In genomic region chr16:56930516-56931252, GRCh38 we compare ENCODE assay signal across 7 cellular contexts. TPM values are rescaled to one million over a fixed set of nuclear protein-coding genes. Genes with fewer than 3 reads are reported as not detected.
A peak's percentile ranks its signal among the peaks of the same experiment; 100 is the strongest.
DNase-seq lines count a peak whose midpoint lies in the region; ATAC-seq, FAIRE-seq and TF ChIP-seq lines count a peak whose summit lies in the region.

No MANE protein-coding gene starts in this region.

- 83% methylated on average over 14 of the region's 14 CpGs; no CpG with 5 or more reads in 1 of the 2 experiments for WGBS in H1 (ENCODE audit: extremely low coverage in 1 of 2, insufficient coverage in 1 of 2, insufficient read length in 1 of 2, insufficient replicate concordance in 2 of 2, low coverage in 1 of 2, low lambda C conversion rate in 2 of 2, missing lambda C conversion rate in 1 of 2), 2 experiments

- H2AK5ac ChIP-seq in H1 (ENCODE audit: low read depth, low read length), result no peak overlapping the region; the same call in 1 of the 2 replicates

- no peak overlapping the region for H3K14ac ChIP-seq in H1 (ENCODE audit: insufficient read length)

- H3K4me3 ChIP-seq in HEK293 (ENCODE audit: low read depth, low read length), result no peak overlapping the region
- H3K4me3 ChIP-seq in H1 (ENCODE audit: extremely low read depth in 1 of 4, insufficient read depth in 2 of 4, low read depth in 3 of 4, low read length in 4 of 4), result 0 out of 8 replicates have a peak overlapping the region, but pooled peaks of 1 of the 4 experiments have one; percentile 89
- H3K4me3 ChIP-seq in skin epidermis, result no peak overlapping the region

- no peak overlapping the region for H3K18ac ChIP-seq in H1 (ENCODE audit: extremely low read depth, low read length)

- H3K23ac ChIP-seq in H1 (ENCODE audit: insufficient read length), result no peak overlapping the region

- H3K9me3 ChIP-seq in HEK293 (ENCODE audit: control insufficient read depth, insufficient read depth, low read depth, low read length), result no peaks in the 10 kb centered on the region
- H3K9me3 ChIP-seq in H1 (ENCODE audit: insufficient read depth in 2 of 2, low read depth in 1 of 2, low read length in 1 of 2), result no peaks in the 10 kb centered on the region

- H3K4ac ChIP-seq in H1 (replicated peaks; ENCODE audit: insufficient read length, low read depth, low read length), result no peak overlapping the region

- H3K9ac ChIP-seq in H1 (replicated peaks in 1 of 4; ENCODE audit: extremely low read depth in 1 of 4, low read depth in 3 of 4, low read length in 3 of 4), result no peak overlapping the region

- CTCF ChIA-PET in HEK293 (lab: Yijun Ruan, JAX), result interaction anchor here (0.6 to 1.1 kb wide), 3 partner anchors 64 to 322 kb away, joined by 3 to 4 read pairs (median 3); no protein-coding TSS in a partner anchor
- CTCF ChIA-PET in H1 (lab: Charles Lee; ENCODE audit: partially characterized antibody), result interaction anchor here (1.1 to 6.7 kb wide), 6 partner anchors 10 to 82 kb away, joined by 3 to 32 read pairs (median 4); no protein-coding TSS in a partner anchor

- peak overlapping the region; percentile 77; the same call in 1 of the 2 replicates for H2AFZ ChIP-seq in H1 (ENCODE audit: low read length)

- H4K8ac ChIP-seq in H1 (ENCODE audit: extremely low read depth, insufficient read depth, low read length), result peak overlapping the region; percentile 51

- H3K27ac ChIP-seq in HEK293 (ENCODE audit: extremely low read depth, low read depth, low read length) (peak overlapping the region; percentile 56; the same call in 1 of the 2 replicates), H1 (ENCODE audit: low read depth, low read length) (no peak overlapping the region), skin epidermis (peak overlapping the region in 14 of 21 experiments; percentile 95 to 100 (median 98))

- TF ChIP-seq CTCF in HEK293 (tag by site-specific recombination; IDR thresholded peaks at IDR 0.05) (no peak), H1 (IDR thresholded peaks at IDR 0.05; ENCODE audit: control extremely low read depth in 1 of 3, insufficient read depth in 1 of 3, low read depth in 1 of 3, low read length in 3 of 3) (no peak)

- no peak for ATAC-seq in HG03280 (IDR thresholded peaks at IDR 0.05; ENCODE audit: unreplicated experiment)
- no peak for ATAC-seq in HG02885 (IDR thresholded peaks at IDR 0.05; ENCODE audit: poor library complexity, unreplicated experiment)
- no peak for ATAC-seq in HG03039 (IDR thresholded peaks at IDR 0.05; ENCODE audit: unreplicated experiment)

- no peak overlapping the region for H2BK120ac ChIP-seq in H1 (replicated peaks; ENCODE audit: low read depth, low read length)

- no peak for TF ChIP-seq EP300 in H1 (IDR thresholded peaks at IDR 0.05; ENCODE audit: borderline replicate concordance in 1 of 2, low read depth in 2 of 2, low read length in 2 of 2)

- no peak overlapping the region for H3K56ac ChIP-seq in H1 (replicated peaks; ENCODE audit: insufficient read length, low read depth, low read length)

- peaks cover 0 to 30% of the 10 kb centered on the region in 2 experiments; a peak in 2 of 4 replicates for H3K79me2 ChIP-seq in H1 (ENCODE audit: control insufficient read depth in 1 of 2, insufficient read depth in 2 of 2, low read length in 2 of 2)

- DNase-seq in NCI-H69 (lab: John Stamatoyannopoulos, UW) (peak; percentile 54), H1 (ENCODE audit: low read depth in 1 of 2, low spot score in 2 of 2) (no peak)

- H2BK15ac ChIP-seq in H1 (ENCODE audit: low read length), result 0 out of 2 replicates have a peak overlapping the region, but pooled peaks have one; percentile 8

- H4K91ac ChIP-seq in H1 (replicated peaks; ENCODE audit: insufficient read length, low read length), result no peak overlapping the region

- TF ChIP-seq POLR2A in H1 (IDR thresholded peaks at IDR 0.05; ENCODE audit: control extremely low read depth in 1 of 2, low read depth in 2 of 2, low read length in 2 of 2), result no peak

- no peak overlapping the region for H2BK5ac ChIP-seq in H1 (ENCODE audit: low read depth, low read length)

- no peaks in the 10 kb centered on the region for H3K27me3 ChIP-seq in H1 (replicated peaks in 1 of 4; ENCODE audit: control insufficient read depth in 3 of 4, extremely low read depth in 1 of 4, insufficient read depth in 3 of 4, low read length in 3 of 4)

- no peak overlapping the region for H4K5ac ChIP-seq in H1 (ENCODE audit: insufficient read length, low read depth, low read length)

- peak overlapping the region in 1 of 2 experiments; percentile 90; a peak in 2 of 4 replicates for H3K4me2 ChIP-seq in H1 (ENCODE audit: insufficient read depth in 1 of 2, low read depth in 2 of 2, low read length in 2 of 2)

- POLR2A ChIA-PET in HEK293 (lab: Yijun Ruan, JAX) (interaction anchor here (0.6 to 2.4 kb wide), 4 partner anchors 11 to 69 kb away, joined by 3 to 11 read pairs (median 4); no protein-coding TSS in a partner anchor), H1 (lab: Charles Lee; ENCODE audit: partially characterized antibody) (interaction anchor here (0.6 to 11.4 kb wide), 21 partner anchors 9 to 250 kb away, joined by 3 to 125 read pairs (median 9); partner anchors contain the start of gene SLC12A3)

- peaks cover 5% of the 10 kb centered on the region; the same call in 1 of the 2 replicates for H3K23me2 ChIP-seq in H1 (ENCODE audit: low read depth, low read length)

- peak overlapping the region; percentile 72 for H2BK12ac ChIP-seq in H1 (ENCODE audit: low read depth, low read length)

- no peak overlapping the region; the same call in 1 of the 2 replicates for H2BK20ac ChIP-seq in H1 (ENCODE audit: low read length)

- H3K79me1 ChIP-seq in H1 (ENCODE audit: low read depth, low read length), result no peaks in the 10 kb centered on the region

- TF ChIP-seq RAD21 in H1 (IDR thresholded peaks at IDR 0.05 in 1 of 2, conservative IDR thresholded peaks at IDR 0.05 in 1 of 2; ENCODE audit: low read depth in 2 of 2, low read length in 2 of 2), result no peak

- peaks cover 4 to 7% of the 10 kb centered on the region in 2 experiments for H4K20me1 ChIP-seq in H1 (replicated peaks in 1 of 2; ENCODE audit: control insufficient read depth in 1 of 2, insufficient read depth in 2 of 2, low read length in 2 of 2)

- no peak for FAIRE-seq in H1 (lab: Jason Lieb, UNC)

- H3K36me3 ChIP-seq in HEK293 (ENCODE audit: control insufficient read depth in 2 of 2, insufficient read depth in 1 of 2, low read length in 2 of 2) (peaks cover under 1 to 9% of the 10 kb centered on the region in 2 experiments; a peak in 2 of 3 replicates), H1 (ENCODE audit: control insufficient read depth in 2 of 4, insufficient read depth in 4 of 4, low read length in 3 of 4) (peaks cover 2 to 8% (median 5%) of the 10 kb centered on the region in 4 experiments; a peak in 2 of 8 replicates)

- H3K4me1 ChIP-seq in HEK293 (ENCODE audit: control insufficient read depth, insufficient read depth, low read length) (peaks cover 3% of the 10 kb centered on the region; the same call in 1 of the 2 replicates), H1 (replicated peaks in 1 of 4; ENCODE audit: control insufficient read depth in 3 of 4, insufficient read depth in 4 of 4, low read length in 3 of 4) (peaks cover 5 to 17% (median 11%) of the 10 kb centered on the region in 4 experiments)

TF ChIP-seq in HEK293, 187 proteins besides CTCF, POLR2A, EP300 and RAD21 (continues in another document):
- TF ChIP-seq GFI1B (tag by site-specific recombination; IDR thresholded peaks at IDR 0.05) (no peak), ZNF701 (tag by site-specific recombination; IDR thresholded peaks at IDR 0.05) (no peak), ZNF37A (tag by site-specific recombination; IDR thresholded peaks at IDR 0.05) (peak; percentile 88), IKZF3 (tag by site-specific recombination; IDR thresholded peaks at IDR 0.05) (no peak), ZIC2 (tag by site-specific recombination; IDR thresholded peaks at IDR 0.05) (peak; percentile 80), ZNF175 (tag by site-specific recombination; IDR thresholded peaks at IDR 0.05) (no peak)

TF ChIP-seq in H1, 55 proteins besides CTCF, POLR2A, EP300 and RAD21 (continues in another document):
- TF ChIP-seq SIRT6 (IDR thresholded peaks at IDR 0.05; ENCODE audit: low read length) (no peak), BACH1 (IDR thresholded peaks at IDR 0.05; ENCODE audit: low read length) (no peak)

RNA-seq across cellular contexts. Expression of gene HERPUD1, which starts 1.3 kb away (rescaled TPM):
- total RNA-seq in H1 (2021; fragmentation: NEBNext Ultra II Directional; extraction: Animal tissue kit (Norgen Biotek cat#: 25700)), result 34.7 and 35.6 TPM in 2 replicates
- polyA plus RNA-seq in H1 (2011; rRNA removed), result 17.5 and 23.3 TPM in 2 replicates
- 19.8 TPM for polyA plus RNA-seq in H1 (2011; cell fraction: cytosol; rRNA removed)
- 30.6 TPM for polyA plus RNA-seq in H1 (2011; cell fraction: nucleus; rRNA removed)
- 20.0 to 28.0 TPM (median 25.9 TPM) in 4 replicates for polyA plus RNA-seq in H1 (2012, experiment 1 of 2)
- 11.5 TPM for polyA plus RNA-seq in H1 (2012, experiment 2 of 2)
- 17.6 TPM for polyA plus RNA-seq in H1 (2013, experiment 1 of 2)
- 17.8 TPM for polyA plus RNA-seq in H1 (2013, experiment 2 of 2)
- polyA minus RNA-seq in H1 (2011; rRNA and poly(A)+ RNA removed), result 35.3 and 36.1 TPM in 2 replicates
- polyA minus RNA-seq in H1 (2011; cell fraction: cytosol; rRNA and poly(A)+ RNA removed), result 47.9 TPM
- polyA minus RNA-seq in H1 (2011; cell fraction: nucleus; rRNA and poly(A)+ RNA removed), result 32.3 TPM

RNA-seq across cellular contexts. Expression of gene CETP, which starts 31.1 kb away (rescaled TPM):
- not detected in 2 replicates for total RNA-seq in H1 (2021; fragmentation: NEBNext Ultra II Directional; extraction: Animal tissue kit (Norgen Biotek cat#: 25700))
- not detected in 2 replicates for polyA plus RNA-seq in H1 (2011; rRNA removed)
- not detected for polyA plus RNA-seq in H1 (2011; cell fraction: cytosol; rRNA removed)
- not detected for polyA plus RNA-seq in H1 (2011; cell fraction: nucleus; rRNA removed)
- polyA plus RNA-seq in H1 (2012, experiment 1 of 2), result 0.09 TPM in 1 of 4 replicates, not detected in the others
- not detected for polyA plus RNA-seq in H1 (2012, experiment 2 of 2)
- not detected for polyA plus RNA-seq in H1 (2013, experiment 1 of 2)
- polyA plus RNA-seq in H1 (2013, experiment 2 of 2), result 0.02 TPM
- polyA minus RNA-seq in H1 (2011; rRNA and poly(A)+ RNA removed), result not detected in 2 replicates
- polyA minus RNA-seq in H1 (2011; cell fraction: cytosol; rRNA and poly(A)+ RNA removed), result not detected
- not detected for polyA minus RNA-seq in H1 (2011; cell fraction: nucleus; rRNA and poly(A)+ RNA removed)

RNA-seq across cellular contexts. Expression of gene NLRC5, which starts 58.7 kb away (rescaled TPM):
- 2.8 and 3.2 TPM in 2 replicates for total RNA-seq in H1 (2021; fragmentation: NEBNext Ultra II Directional; extraction: Animal tissue kit (Norgen Biotek cat#: 25700))
- 2.0 and 2.2 TPM in 2 replicates for polyA plus RNA-seq in H1 (2011; rRNA removed)
- 1.8 TPM for polyA plus RNA-seq in H1 (2011; cell fraction: cytosol; rRNA removed)
- polyA plus RNA-seq in H1 (2011; cell fraction: nucleus; rRNA removed), result 8.8 TPM
- 0.97 to 4.4 TPM (median 2.8 TPM) in 4 replicates for polyA plus RNA-seq in H1 (2012, experiment 1 of 2)
- polyA plus RNA-seq in H1 (2012, experiment 2 of 2), result 1.3 TPM
- polyA plus RNA-seq in H1 (2013, experiment 1 of 2), result 1.3 TPM
- 1.1 TPM for polyA plus RNA-seq in H1 (2013, experiment 2 of 2)
- polyA minus RNA-seq in H1 (2011; rRNA and poly(A)+ RNA removed), result 4.4 and 5.0 TPM in 2 replicates
- polyA minus RNA-seq in H1 (2011; cell fraction: cytosol; rRNA and poly(A)+ RNA removed), result 2.4 TPM
- polyA minus RNA-seq in H1 (2011; cell fraction: nucleus; rRNA and poly(A)+ RNA removed), result 10.5 TPM
